ENCODE assay signal across 15 cellular contexts in genomic region chr11:12818333-12819015, GRCh38.
A peak's percentile ranks its signal among the peaks of the same experiment; 100 is the strongest.
DNase-seq lines count a peak whose midpoint lies in the region; ATAC-seq and TF ChIP-seq lines count a peak whose summit lies in the region.
"Had no signal": no experiment of that assay in that cellular context is flagged by ENCODE, and none has a peak within 500 bp of the region (broad histone marks: within the 10 kb centered on the region; RNA-seq: fewer than 3 reads in every experiment).

No MANE protein-coding gene starts in this region.

- H3K9me3 ChIP-seq in lung (ENCODE audit: control insufficient read depth in 2 of 2, insufficient read depth in 1 of 2, low read length in 1 of 2) = no peaks in the 10 kb centered on the region
- H3K9me3 ChIP-seq: thoracic aorta had no signal

- H3K27me3 ChIP-seq in lung (ENCODE audit: control insufficient read depth, insufficient read depth) = no peaks in the 10 kb centered on the region
- H3K27me3 ChIP-seq: dorsolateral prefrontal cortex had no signal

- H3K27ac ChIP-seq in lung (ENCODE audit: low read depth in 1 of 2, low read length in 1 of 2) = peak overlapping the region; percentile 33 to 39
- H3K27ac ChIP-seq: dorsolateral prefrontal cortex, thoracic aorta had no signal

- H3K4me3 ChIP-seq in AG09309 (ENCODE audit: control insufficient read depth, low read depth, low read length) (no peak overlapping the region), lung (no peak overlapping the region)
- H3K4me3 ChIP-seq in Jurkat, Clone E6-1 (ENCODE audit: low read length) = no peak overlapping the region
- H3K4me3 ChIP-seq: dorsolateral prefrontal cortex, thoracic aorta had no signal

- DNase-seq in AG09309 (ENCODE audit: low read depth) (peak; percentile 82), astrocyte of the hippocampus (ENCODE audit: low read depth, low spot score) (peak; percentile 36), lung (ENCODE audit: low spot score) (no peak), cerebellar nuclear complex (lab: John Stamatoyannopoulos, UW) (no peak)
- DNase-seq in Jurkat, Clone E6-1 (ENCODE audit: low read depth, low spot score) = peak; percentile 78
- no peak for DNase-seq in stimulated activated naive B cell treated with anti-CD40 and anti-IgM and Interleukin-4, amounts not matched to agents 10 μg/mL and 1 μg/mL and 100 μg/mL, for 72 hours
- DNase-seq: activated CD4-positive, alpha-beta memory T cell treated with anti-CD3 and anti-CD28 coated beads for 36 hours; activated naive CD4-positive, alpha-beta T cell; CD4-positive, alpha-beta memory T cell; dorsolateral prefrontal cortex; midbrain; T-helper 1 cell had no signal

- ATAC-seq in lung (ENCODE audit: insufficient read depth, low FRiP score) = no peak
- ATAC-seq in stimulated activated naive B cell treated with anti-CD40 and anti-IgM and Interleukin-4, amounts not matched to agents 10 μg/mL and 1 μg/mL and 100 μg/mL, for 72 hours (replicated peaks) = no peak
- no peak for ATAC-seq in HG02623 (IDR thresholded peaks at IDR 0.05; ENCODE audit: unreplicated experiment)
- no peak for ATAC-seq in HG02884 (IDR thresholded peaks at IDR 0.05; ENCODE audit: unreplicated experiment)

- H3K4me1 Mint-ChIP-seq in stimulated activated naive B cell treated with anti-CD40 and anti-IgM and Interleukin-4, amounts not matched to agents 10 μg/mL and 1 μg/mL and 100 μg/mL, for 72 hours = no peaks in the 10 kb centered on the region

- H3K4me1 ChIP-seq in lung (ENCODE audit: control insufficient read depth in 2 of 2, insufficient read depth in 2 of 2, low read length in 2 of 2) = peaks cover 22 to 27% of the 10 kb centered on the region in 2 donors

- no peaks in the 10 kb centered on the region for H3K36me3 ChIP-seq in lung (ENCODE audit: control insufficient read depth in 2 of 2, insufficient read depth in 2 of 2, low read length in 2 of 2)
- H3K36me3 ChIP-seq: thoracic aorta had no signal

- no peaks in the 10 kb centered on the region for H3K9me3 Mint-ChIP-seq in stimulated activated naive B cell treated with anti-CD40 and anti-IgM and Interleukin-4, amounts not matched to agents 10 μg/mL and 1 μg/mL and 100 μg/mL, for 72 hours
- H3K9me3 Mint-ChIP-seq: activated CD4-positive, alpha-beta memory T cell treated with anti-CD3 and anti-CD28 coated beads for 36 hours had no signal

- H3K4me3 Mint-ChIP-seq in stimulated activated naive B cell treated with anti-CD40 and anti-IgM and Interleukin-4, amounts not matched to agents 10 μg/mL and 1 μg/mL and 100 μg/mL, for 72 hours = no peak overlapping the region
- H3K4me3 Mint-ChIP-seq: activated CD4-positive, alpha-beta memory T cell treated with anti-CD3 and anti-CD28 coated beads for 36 hours; CD4-positive, alpha-beta memory T cell had no signal

- TF ChIP-seq CTCF in AG09309 (IDR thresholded peaks at IDR 0.05; ENCODE audit: control insufficient read depth, insufficient read depth, low read depth, low read length, missing control alignments) = no peak
- no peak for TF ChIP-seq CTCF in lung (IDR thresholded peaks at IDR 0.05; ENCODE audit: control extremely low read depth, extremely low read depth)

- H3K27ac Mint-ChIP-seq in stimulated activated naive B cell treated with anti-CD40 and anti-IgM and Interleukin-4, amounts not matched to agents 10 μg/mL and 1 μg/mL and 100 μg/mL, for 72 hours = no peak overlapping the region
- H3K27ac Mint-ChIP-seq: activated CD4-positive, alpha-beta memory T cell treated with anti-CD3 and anti-CD28 coated beads for 36 hours; CD4-positive, alpha-beta memory T cell had no signal

- H3K27me3 Mint-ChIP-seq in stimulated activated naive B cell treated with anti-CD40 and anti-IgM and Interleukin-4, amounts not matched to agents 10 μg/mL and 1 μg/mL and 100 μg/mL, for 72 hours = peaks cover 8 to 29% of the 10 kb centered on the region in 2 donors

- 92 to 93% methylated on average over 4 of the region's 4 CpGs for WGBS in lung, 2 donors

- no peaks in the 10 kb centered on the region for H3K36me3 Mint-ChIP-seq in stimulated activated naive B cell treated with anti-CD40 and anti-IgM and Interleukin-4, amounts not matched to agents 10 μg/mL and 1 μg/mL and 100 μg/mL, for 72 hours
- H3K36me3 Mint-ChIP-seq: activated CD4-positive, alpha-beta memory T cell treated with anti-CD3 and anti-CD28 coated beads for 36 hours; CD4-positive, alpha-beta memory T cell had no signal

Comparison
In these comparisons a context has a peak if more than half of its experiments do, and no peak if none do; other contexts are left out.
1. DNase-seq: peak in AG09309 (single experiment), Jurkat, Clone E6-1 (single experiment) and astrocyte of the hippocampus (single experiment); none in lung (single experiment), stimulated activated naive B cell treated with anti-CD40 and anti-IgM and Interleukin-4, amounts not matched to agents 10 μg/mL and 1 μg/mL and 100 μg/mL, for 72 hours (single experiment) and cerebellar nuclear complex (0 of 2).